In genomic region chr6:99519446-99519845, GRCh38 we compare ENCODE assay signal across 6 cellular contexts.
"Had no signal": no experiment of that assay in that cellular context is flagged by ENCODE, and none has a peak within 500 bp of the region (broad histone marks: within the 10 kb centered on the region; RNA-seq: fewer than 3 reads in every experiment).

No MANE protein-coding gene starts in this region.

- ATAC-seq: GM12878 had no signal

- FAIRE-seq: G401.6, GM12878, GM12891, GM12892 had no signal

- DNase-seq: GDM1, GF-D8 had no signal
